ENCODE assay signal across 21 cellular contexts in genomic region chr15:99244306-99244705, GRCh38. TPM values are rescaled to one million over a fixed set of nuclear protein-coding genes. Genes with fewer than 3 reads are reported as not detected.
DNase-seq lines count a peak whose midpoint lies in the region; ATAC-seq, FAIRE-seq and TF ChIP-seq lines count a peak whose summit lies in the region.
"Had no signal": no experiment of that assay in that cellular context is flagged by ENCODE, and none has a peak within 500 bp of the region (broad histone marks: within the 10 kb centered on the region; RNA-seq: fewer than 3 reads in every experiment).

No MANE protein-coding gene starts in this region.

- DNase-seq in K562 (ENCODE audit: extremely low read depth in 1 of 4, low spot score in 3 of 4) (no peak), frontal cortex (ENCODE audit: low spot score in 2 of 2) (no peak), pancreas (no peak), kidney tubule cell (ENCODE audit: low spot score) (no peak)
- DNase-seq in effector CD8-positive, alpha-beta T cell (lab: John Stamatoyannopoulos, UW): no peak
- DNase-seq: 8988T; CD4-positive, alpha-beta T cell; CD8-positive, alpha-beta memory T cell; DMS 273 treated with DMSO at 0.1 percent for 48 hours; DMS79; EL; GDM1; GOT3; HCEC 1CT had no signal

- no peaks in the 10 kb centered on the region for H3K9me3 ChIP-seq in K562 (replicated peaks; ENCODE audit: control insufficient read depth, insufficient read depth, low read depth, low read length)
- no peaks in the 10 kb centered on the region for H3K9me3 ChIP-seq in pancreas
- H3K9me3 ChIP-seq: BLaER1 had no signal

- FAIRE-seq in A204.1 (lab: Jason Lieb, UNC) (peak; percentile 90), K562 (lab: Jason Lieb, UNC) (no peak), frontal cortex (lab: Jason Lieb, UNC) (peak; percentile 70), pancreas (lab: Jason Lieb, UNC) (peak; percentile 75)
- FAIRE-seq: D721Med, GM12878, H54 had no signal

- no TSS peak for BruUV-seq in K562 (replicated peaks; lab: Mats Ljungman, UMichigan)

- H3K4me1 ChIP-seq in K562 (replicated peaks in 1 of 2; ENCODE audit: control insufficient read depth in 2 of 2, insufficient read depth in 2 of 2, low read length in 2 of 2) (no peaks in the 10 kb centered on the region), pancreas (peaks cover 0 to 11% (median 6%) of the 10 kb centered on the region in 3 donors)
- H3K4me1 ChIP-seq: BLaER1 had no signal

- CTCF ChIA-PET in K562 (lab: Yijun Ruan, JAX; ENCODE audit: low intra/inter-chr PET ratio): no interaction called here

- H3K9ac ChIP-seq in K562 (ENCODE audit: insufficient read depth in 1 of 2, low read depth in 2 of 2, low read length in 2 of 2): no peak overlapping the region
- H3K9ac ChIP-seq: BLaER1 had no signal

- no peaks in the 10 kb centered on the region for H3K9me1 ChIP-seq in K562 (ENCODE audit: control insufficient read depth, insufficient read depth, low read length)

- no peak overlapping the region for H3K4me3 ChIP-seq in K562
- H3K4me3 ChIP-seq in pancreas: no peak overlapping the region
- H3K4me3 ChIP-seq: BLaER1, GM12878 had no signal

- TF ChIP-seq RAD21 in K562 (CRISPR knock-in tag; conservative IDR thresholded peaks at IDR 0.05 in 1 of 2, IDR thresholded peaks at IDR 0.05 in 1 of 2): no peak

- H3K79me2 ChIP-seq in K562 (ENCODE audit: control insufficient read depth, insufficient read depth, low read length): no peaks in the 10 kb centered on the region

- TF ChIP-seq POLR2A in K562 (conservative IDR thresholded peaks at IDR 0.05): no peak

- POLR2A ChIA-PET in K562 (lab: Yijun Ruan, JAX): no interaction called here

- in situ Hi-C loops in K562 (cut with MboI): no loop called here

- H4K20me1 ChIP-seq in K562 (replicated peaks; ENCODE audit: control insufficient read depth, insufficient read depth, low read length): no peaks in the 10 kb centered on the region
- H4K20me1 ChIP-seq: BLaER1 had no signal

- no peaks in the 10 kb centered on the region for H3K36me3 ChIP-seq in K562 (ENCODE audit: control insufficient read depth, insufficient read depth, low read length)
- H3K36me3 ChIP-seq in pancreas: no peaks in the 10 kb centered on the region
- H3K36me3 ChIP-seq: BLaER1 had no signal

- WGBS in K562 (ENCODE audit: insufficient coverage, low coverage, missing lambda C conversion rate): 35% methylated on average over 4 of the region's 4 CpGs
- 86 to 90% methylated on average over 4 of the region's 4 CpGs for WGBS in pancreas, 2 donors

- H2AFZ ChIP-seq in K562 (ENCODE audit: low read depth, low read length): no peak overlapping the region

- ATAC-seq in K562: no peak
- ATAC-seq in pancreas: no peak
- no peak for ATAC-seq in GM21526 (IDR thresholded peaks at IDR 0.05; ENCODE audit: low FRiP score, unreplicated experiment)
- ATAC-seq: GM12878 had no signal

- intact Hi-C loops in K562 (cut with micrococcal nuclease) (no loop called here), pancreas (cut with DNase I) (no loop called here)

- H3K27ac ChIP-seq in K562 (ENCODE audit: extremely low read depth, low read depth, low read length): no peak overlapping the region
- H3K27ac ChIP-seq in pancreas: no peak overlapping the region
- H3K27ac ChIP-seq: BLaER1, C4-2B had no signal

- H3K4me2 ChIP-seq in K562 (ENCODE audit: insufficient read depth, low read length): no peak overlapping the region
- H3K4me2 ChIP-seq: BLaER1 had no signal

- no peak for TF ChIP-seq EP300 in K562 (IDR thresholded peaks at IDR 0.05; ENCODE audit: low read length)

- TF ChIP-seq CTCF in K562 (IDR thresholded peaks at IDR 0.05 in 2 of 3, conservative IDR thresholded peaks at IDR 0.05 in 1 of 3; ENCODE audit: insufficient read depth in 2 of 3, low read depth in 1 of 3, low read length in 3 of 3) (no peak), pancreas (IDR thresholded peaks at IDR 0.05) (no peak)

- no peaks in the 10 kb centered on the region for H3K27me3 ChIP-seq in K562 (ENCODE audit: control insufficient read depth in 2 of 2, insufficient read depth in 2 of 2, low read length in 2 of 2)
- no peaks in the 10 kb centered on the region for H3K27me3 ChIP-seq in pancreas
- H3K27me3 ChIP-seq: BLaER1 had no signal

TF ChIP-seq in K562, 482 proteins besides CTCF, POLR2A, EP300 and RAD21:
- peak; percentile 66 for TF ChIP-seq C11orf30 (IDR thresholded peaks at IDR 0.05; ENCODE audit: low read depth)
- TF ChIP-seq CXXC5 (CRISPR knock-in tag; IDR thresholded peaks at IDR 0.05): no peak
- TF ChIP-seq ZNF316 (IDR thresholded peaks at IDR 0.05): peak; percentile 85
- no peak for TF ChIP-seq HDAC1 (IDR thresholded peaks at IDR 0.05)
TF ChIP-seq in K562: peak in this region for 2.

RNA-seq across cellular contexts. Expression of gene TTC23, which starts 5.1 kb away (rescaled TPM):
- 2.8 and 8.4 TPM in 2 replicates for total RNA-seq in K562 (2011; cell fraction: chromatin; rRNA removed; ENCODE audit: low replicate concordance)
- total RNA-seq in K562 (2011; cell fraction: nucleolus; rRNA removed): 1.4 and 2.3 TPM in 2 replicates
- total RNA-seq in K562 (2011; cell fraction: nucleoplasm; rRNA removed): 2.6 and 4.2 TPM in 2 replicates
- total RNA-seq in K562 (2014; rRNA removed) (2.3 TPM in 2 replicates), K562 (2014; rRNA removed; fragmentation: Illumina TruSeq; extraction: Trizol) (3.7 and 4.1 TPM in 2 replicates), K562 (2015; rRNA removed; fragmentation: Illumina TruSeq; extraction: Trizol) (4.5 and 4.6 TPM in 2 replicates), K562 (2021) (3.2 and 3.5 TPM in 2 replicates), frontal cortex (5.3 TPM), pancreas (10 to 100 TPM in 1 of 6 donors, 1 to 10 TPM in 5; 6.6 to 13.5 (median 8.2) TPM)
- polyA plus RNA-seq in K562 (2011; rRNA removed) (0.91 and 1.7 TPM in 2 replicates), K562 (2014; fragmentation: Illumina TruSeq; extraction: Trizol) (3.4 and 3.7 TPM in 2 replicates), K562 (2014; fragmentation: Nextera tagmentation; extraction: Ambion mirVana) (under 1 TPM; 0.41 to 0.69 TPM), K562 (2014; rRNA removed) (1.7 and 2.5 TPM in 2 replicates), pancreas (1 to 10 TPM; 5.5 to 7.4 TPM)
- polyA plus RNA-seq in K562 (2011; cell fraction: cytosol; rRNA removed): 0.49 and 0.63 TPM in 2 replicates
- 1.6 and 2.9 TPM in 2 replicates for polyA plus RNA-seq in K562 (2011; cell fraction: nucleus; rRNA removed)
- polyA plus RNA-seq in K562 (2012): 3.2 and 4.6 TPM in 2 replicates
- polyA minus RNA-seq in K562 (2011; rRNA and poly(A)+ RNA removed): 1.7 and 2.0 TPM in 2 replicates
- 1.0 and 2.2 TPM in 2 replicates for polyA minus RNA-seq in K562 (2011; cell fraction: cytosol; rRNA and poly(A)+ RNA removed)
- 2.3 TPM in 2 replicates for polyA minus RNA-seq in K562 (2011; cell fraction: nucleus; rRNA and poly(A)+ RNA removed)

RNA-seq across cellular contexts. Expression of gene LRRC28, which starts 7.0 kb away (rescaled TPM):
- 10.4 and 19.6 TPM in 2 replicates for total RNA-seq in K562 (2011; cell fraction: chromatin; rRNA removed; ENCODE audit: low replicate concordance)
- 4.2 and 11.6 TPM in 2 replicates for total RNA-seq in K562 (2011; cell fraction: nucleolus; rRNA removed)
- total RNA-seq in K562 (2011; cell fraction: nucleoplasm; rRNA removed): 9.2 and 15.8 TPM in 2 replicates
- total RNA-seq in K562 (2014; rRNA removed) (6.8 and 8.1 TPM in 2 replicates), K562 (2014; rRNA removed; fragmentation: Illumina TruSeq; extraction: Trizol) (5.8 and 7.8 TPM in 2 replicates), K562 (2015; rRNA removed; fragmentation: Illumina TruSeq; extraction: Trizol) (6.6 and 7.2 TPM in 2 replicates), K562 (2021) (5.9 and 9.3 TPM in 2 replicates), frontal cortex (24.9 TPM), pancreas (10 to 100 TPM; 12.9 to 24.9 (median 16.8) TPM)
- polyA plus RNA-seq in K562 (2011; rRNA removed) (6.5 and 17.4 TPM in 2 replicates), K562 (2014; fragmentation: Illumina TruSeq; extraction: Trizol) (6.7 and 7.9 TPM in 2 replicates), K562 (2014; fragmentation: Nextera tagmentation; extraction: Ambion mirVana) (10 to 100 TPM in 1 of 2 experiments, 1 to 10 TPM in 1; 9.2 to 10.0 TPM), K562 (2014; rRNA removed) (5.5 and 8.6 TPM in 2 replicates), pancreas (1 to 10 TPM; 4.5 to 8.7 TPM)
- polyA plus RNA-seq in K562 (2011; cell fraction: cytosol; rRNA removed): 8.4 and 9.0 TPM in 2 replicates
- polyA plus RNA-seq in K562 (2011; cell fraction: nucleus; rRNA removed): 6.5 and 10.0 TPM in 2 replicates
- 5.6 and 11.3 TPM in 2 replicates for polyA plus RNA-seq in K562 (2012)
- 11.1 and 19.8 TPM in 2 replicates for polyA minus RNA-seq in K562 (2011; rRNA and poly(A)+ RNA removed)
- polyA minus RNA-seq in K562 (2011; cell fraction: cytosol; rRNA and poly(A)+ RNA removed): 3.4 and 5.7 TPM in 2 replicates
- polyA minus RNA-seq in K562 (2011; cell fraction: nucleus; rRNA and poly(A)+ RNA removed): 7.3 and 14.5 TPM in 2 replicates
